In genomic region chr14:88597038-88597437, GRCh38 we compare ENCODE assay signal across 14 cellular contexts. TPM values are rescaled to one million over a fixed set of nuclear protein-coding genes. Genes with fewer than 3 reads are reported as not detected.
DNase-seq lines count a peak whose midpoint lies in the region; ATAC-seq, FAIRE-seq and TF ChIP-seq lines count a peak whose summit lies in the region.
"Had no signal": no experiment of that assay in that cellular context is flagged by ENCODE, and none has a peak within 500 bp of the region (broad histone marks: within the 10 kb centered on the region; RNA-seq: fewer than 3 reads in every experiment).

No MANE protein-coding gene starts in this region.

- no peaks in the 10 kb centered on the region for H4K20me1 ChIP-seq in HepG2 (ENCODE audit: insufficient read depth, low read length)

- in situ Hi-C loops in HepG2 (cut with HindIII; ENCODE audit: extremely low pct_ligation_motif_present, low pct_unique_long_range_greater_than_20kb), result no loop called here

- no peak overlapping the region for H3K9ac ChIP-seq in HepG2 (ENCODE audit: insufficient read depth, low read depth, low read length)
- H3K9ac ChIP-seq: GM23248 had no signal

- no peak for TF ChIP-seq POLR2A in HepG2 (IDR thresholded peaks at IDR 0.05; ENCODE audit: insufficient read depth in 1 of 2, low read depth in 2 of 2, low read length in 2 of 2)

- no peak overlapping the region for H2AFZ ChIP-seq in HepG2 (ENCODE audit: low read length)
- H2AFZ ChIP-seq: GM23248 had no signal

- no peak for FAIRE-seq in HepG2 (lab: Jason Lieb, UNC)
- FAIRE-seq: A549, GM18507 had no signal

- H3K27me3 ChIP-seq in Caco-2 (replicated peaks; ENCODE audit: control insufficient read depth, insufficient read depth, low read length) (no peaks in the 10 kb centered on the region), HepG2 (ENCODE audit: control insufficient read depth in 1 of 2, insufficient read depth in 2 of 2, low read length in 2 of 2) (no peaks in the 10 kb centered on the region), dorsolateral prefrontal cortex (no peaks in the 10 kb centered on the region)
- H3K27me3 ChIP-seq: BE2C had no signal

- DNase-seq in Caco-2, result no peak
- DNase-seq in WTC11 (ENCODE audit: low spot score), result no peak
- DNase-seq in HepG2 (ENCODE audit: low spot score), result no peak
- no peak for DNase-seq in stimulated activated naive B cell treated with anti-CD40 and anti-IgM and Interleukin-4, amounts not matched to agents 10 μg/mL and 1 μg/mL and 100 μg/mL, for 72 hours
- DNase-seq in NCI-H2227 (lab: John Stamatoyannopoulos, UW; ENCODE audit: unreplicated experiment), result no peak
- no peak for DNase-seq in A172 (ENCODE audit: low spot score)
- no peak for DNase-seq in dorsolateral prefrontal cortex
- DNase-seq: BE2C; CD8-positive, alpha-beta memory T cell; GM23248; H7 had no signal

- no peak overlapping the region for H3K4me2 ChIP-seq in HepG2 (ENCODE audit: low read depth, low read length)
- H3K4me2 ChIP-seq: A549 had no signal

- 96% methylated on average over 4 of the region's 4 CpGs for WGBS in HepG2 (ENCODE audit: low lambda C conversion rate)

- H3K4me1 ChIP-seq in Caco-2 (no peaks in the 10 kb centered on the region), HepG2 (ENCODE audit: insufficient read depth, low read length) (peaks cover 8% of the 10 kb centered on the region; the same call in 1 of the 2 replicates)
- H3K4me1 ChIP-seq: BE2C had no signal

- TF ChIP-seq EP300 in HepG2 (IDR thresholded peaks at IDR 0.05; ENCODE audit: low read depth in 2 of 2, low read length in 2 of 2) (no peak), HepG2 (CRISPR knock-in tag; IDR thresholded peaks at IDR 0.05; ENCODE audit: borderline replicate concordance) (no peak)

- TF ChIP-seq RAD21 in HepG2 (CRISPR knock-in tag; IDR thresholded peaks at IDR 0.05), result no peak

- H3K27ac ChIP-seq in HepG2 (ENCODE audit: extremely low read length, insufficient read depth, low read length) (no peak overlapping the region), dorsolateral prefrontal cortex (no peak overlapping the region)
- H3K27ac ChIP-seq: A549, C4-2B, GM23248 had no signal

- no peak for TF ChIP-seq CTCF in Caco-2 (IDR thresholded peaks at IDR 0.05; ENCODE audit: insufficient read depth in 1 of 2, low read depth in 1 of 2, low read length in 1 of 2, severe bottlenecking in 1 of 2, unreplicated experiment in 1 of 2)
- no peak for TF ChIP-seq CTCF in WTC11 (IDR thresholded peaks at IDR 0.05)
- no peak for TF ChIP-seq CTCF in HepG2 (CRISPR knock-in tag; IDR thresholded peaks at IDR 0.05)
- TF ChIP-seq CTCF in dorsolateral prefrontal cortex (IDR thresholded peaks at IDR 0.05 in 54 of 56, conservative IDR thresholded peaks at IDR 0.05 in 2 of 56; ENCODE audit: low read depth in 1 of 56, partially characterized antibody in 56 of 56), result no peak

- H3K4me3 Mint-ChIP-seq in Caco-2 (ENCODE audit: unreplicated experiment), result no peak overlapping the region
- H3K4me3 Mint-ChIP-seq in WTC11, result no peak overlapping the region
- no peak overlapping the region for H3K4me3 Mint-ChIP-seq in stimulated activated naive B cell treated with anti-CD40 and anti-IgM and Interleukin-4, amounts not matched to agents 10 μg/mL and 1 μg/mL and 100 μg/mL, for 72 hours
- H3K4me3 Mint-ChIP-seq: CD8-positive, alpha-beta memory T cell had no signal

- no TSS peak for BruUV-seq in Caco-2 (replicated peaks; lab: Mats Ljungman, UMichigan)
- no TSS peak for BruUV-seq in HepG2 (replicated peaks; lab: Mats Ljungman, UMichigan)

- H3K27me3 Mint-ChIP-seq in Caco-2 (ENCODE audit: insufficient read depth, unreplicated experiment) (no peaks in the 10 kb centered on the region), WTC11 (ENCODE audit: low read depth) (no peaks in the 10 kb centered on the region)
- no peaks in the 10 kb centered on the region for H3K27me3 Mint-ChIP-seq in stimulated activated naive B cell treated with anti-CD40 and anti-IgM and Interleukin-4, amounts not matched to agents 10 μg/mL and 1 μg/mL and 100 μg/mL, for 72 hours
- H3K27me3 Mint-ChIP-seq: CD8-positive, alpha-beta memory T cell had no signal

- CTCF ChIA-PET in Caco-2 (lab: Charles Lee) (no interaction called here), WTC11 (lab: Charles Lee) (no interaction called here), HepG2 (lab: Yijun Ruan, JAX; ENCODE audit: low intra/inter-chr PET ratio, low total read pairs) (no interaction called here)

- H3K4me3 ChIP-seq in Caco-2 (ENCODE audit: low read depth, low read length) (no peak overlapping the region), HepG2 (replicated peaks in 1 of 3; ENCODE audit: insufficient read depth in 1 of 3, low read depth in 2 of 3, low read length in 3 of 3) (no peak overlapping the region), dorsolateral prefrontal cortex (no peak overlapping the region)
- H3K4me3 ChIP-seq: A549, GM23248 had no signal

- intact Hi-C loops in Caco-2 (cut with micrococcal nuclease; ENCODE audit: unreplicated experiment), result no loop called here
- intact Hi-C loops in HepG2 (cut with micrococcal nuclease; ENCODE audit: unreplicated experiment), result no loop called here
- intact Hi-C loops in dorsolateral prefrontal cortex (cut with DNase I), result no loop called here

- H3K9me3 Mint-ChIP-seq in Caco-2 (ENCODE audit: unreplicated experiment) (no peaks in the 10 kb centered on the region), WTC11 (no peaks in the 10 kb centered on the region)
- peaks cover 0 to 2% of the 10 kb centered on the region in 2 donors for H3K9me3 Mint-ChIP-seq in stimulated activated naive B cell treated with anti-CD40 and anti-IgM and Interleukin-4, amounts not matched to agents 10 μg/mL and 1 μg/mL and 100 μg/mL, for 72 hours
- H3K9me3 Mint-ChIP-seq: CD8-positive, alpha-beta memory T cell had no signal

- H3K36me3 Mint-ChIP-seq in Caco-2 (ENCODE audit: insufficient read depth, unreplicated experiment) (peaks cover 63% of the 10 kb centered on the region), WTC11 (peaks cover 73% of the 10 kb centered on the region)
- peaks cover 45 to 49% of the 10 kb centered on the region in 2 donors for H3K36me3 Mint-ChIP-seq in stimulated activated naive B cell treated with anti-CD40 and anti-IgM and Interleukin-4, amounts not matched to agents 10 μg/mL and 1 μg/mL and 100 μg/mL, for 72 hours

- peaks cover 5% of the 10 kb centered on the region for H3K36me3 ChIP-seq in Caco-2 (ENCODE audit: control insufficient read depth, insufficient read depth, low read length)
- H3K36me3 ChIP-seq in HepG2 (replicated peaks in 1 of 2; ENCODE audit: control insufficient read depth in 1 of 2, insufficient read depth in 2 of 2, low read length in 2 of 2), result peaks cover 29 to 64% of the 10 kb centered on the region in 2 experiments

- H3K79me2 ChIP-seq in HepG2 (ENCODE audit: insufficient read depth, low read length), result no peaks in the 10 kb centered on the region

- H3K9me3 ChIP-seq in Caco-2 (no peaks in the 10 kb centered on the region), HepG2 (ENCODE audit: low read length) (no peaks in the 10 kb centered on the region)
- H3K9me3 ChIP-seq: A549, BE2C had no signal

- H3K27ac Mint-ChIP-seq in Caco-2 (ENCODE audit: unreplicated experiment) (peak overlapping the region; percentile 31), WTC11 (peak overlapping the region; percentile 10; the same call in 1 of the 2 replicates)
- H3K27ac Mint-ChIP-seq in stimulated activated naive B cell treated with anti-CD40 and anti-IgM and Interleukin-4, amounts not matched to agents 10 μg/mL and 1 μg/mL and 100 μg/mL, for 72 hours, result peak overlapping the region; percentile 53

- peaks cover 11% of the 10 kb centered on the region for H3K4me1 Mint-ChIP-seq in Caco-2 (ENCODE audit: low read depth, unreplicated experiment)
- H3K4me1 Mint-ChIP-seq in WTC11, result no peaks in the 10 kb centered on the region
- peaks cover 34 to 58% of the 10 kb centered on the region in 2 donors for H3K4me1 Mint-ChIP-seq in stimulated activated naive B cell treated with anti-CD40 and anti-IgM and Interleukin-4, amounts not matched to agents 10 μg/mL and 1 μg/mL and 100 μg/mL, for 72 hours

- POLR2A ChIA-PET in Caco-2 (lab: Charles Lee) (no interaction called here), WTC11 (lab: Charles Lee) (no interaction called here), HepG2 (lab: Yijun Ruan, JAX) (no interaction called here)

- ATAC-seq in WTC11 (no peak), HepG2 (no peak)
- ATAC-seq in stimulated activated naive B cell treated with anti-CD40 and anti-IgM and Interleukin-4, amounts not matched to agents 10 μg/mL and 1 μg/mL and 100 μg/mL, for 72 hours (replicated peaks), result no peak
- ATAC-seq: A549 had no signal

RNA-seq across cellular contexts. Expression of gene ZC3H14, which starts 34.2 kb away (rescaled TPM):
- total RNA-seq in Caco-2 (2022) (77.1 and 77.6 TPM in 2 replicates), WTC11 (2021) (63.2 to 69.9 TPM (median 64.9 TPM) in 3 replicates), HepG2 (2016; rRNA removed; fragmentation: Illumina TruSeq; extraction: Trizol) (65.1 and 94.2 TPM in 2 replicates), dorsolateral prefrontal cortex (100 to 1,000 TPM in 7 of 120 experiments, 10 to 100 TPM in 113; 68.9 to 120 (median 86.6) TPM)
- 54.6 and 64.5 TPM in 2 replicates for total RNA-seq in HepG2 (2016; cell fraction: cytosol; rRNA removed; fragmentation: Illumina TruSeq; extraction: Trizol; ENCODE audit: low read depth)
- 59.7 and 87.2 TPM in 2 replicates for total RNA-seq in HepG2 (2016; cell fraction: insoluble cytoplasmic fraction; rRNA removed; fragmentation: Illumina TruSeq; extraction: Trizol)
- total RNA-seq in HepG2 (2016; cell fraction: membrane; rRNA removed; fragmentation: Illumina TruSeq; extraction: Trizol), result 25.9 and 26.0 TPM in 2 replicates
- total RNA-seq in HepG2 (2016; cell fraction: nucleus; rRNA removed; fragmentation: Illumina TruSeq; extraction: Trizol), result 50.6 and 52.1 TPM in 2 replicates
- polyA plus RNA-seq in HepG2 (2011; rRNA removed), result 60.8 and 67.5 TPM in 2 replicates
- polyA plus RNA-seq in HepG2 (2011; cell fraction: cytosol; rRNA removed), result 37.8 and 48.4 TPM in 2 replicates
- polyA plus RNA-seq in HepG2 (2011; cell fraction: nucleus; rRNA removed), result 75.4 and 75.5 TPM in 2 replicates
- polyA plus RNA-seq in HepG2 (2012), result 25.2 and 25.4 TPM in 2 replicates
- 6.4 and 6.5 TPM in 2 replicates for polyA plus RNA-seq in HepG2 (2016; cell fraction: cytosol; fragmentation: Illumina TruSeq; extraction: Trizol; ENCODE audit: low read depth)
- 73.3 and 82.2 TPM in 2 replicates for polyA plus RNA-seq in HepG2 (2016; cell fraction: insoluble cytoplasmic fraction; fragmentation: Illumina TruSeq; extraction: Trizol; ENCODE audit: low read depth)
- 8.3 and 15.1 TPM in 2 replicates for polyA plus RNA-seq in HepG2 (2016; cell fraction: membrane; fragmentation: Illumina TruSeq; extraction: Trizol; ENCODE audit: low read depth)
- 75.8 and 82.9 TPM in 2 replicates for polyA plus RNA-seq in HepG2 (2016; cell fraction: nucleus; fragmentation: Illumina TruSeq; extraction: Trizol; ENCODE audit: insufficient read depth, low read depth)
- polyA minus RNA-seq in HepG2 (2011; rRNA and poly(A)+ RNA removed; ENCODE audit: low replicate concordance), result 87.6 and 214 TPM in 2 replicates
- polyA minus RNA-seq in HepG2 (2011; cell fraction: cytosol; rRNA and poly(A)+ RNA removed), result 38.7 and 40.2 TPM in 2 replicates
- 47.1 and 51.6 TPM in 2 replicates for polyA minus RNA-seq in HepG2 (2011; cell fraction: nucleus; rRNA and poly(A)+ RNA removed)
- 55.9 and 73.3 TPM in 2 replicates for total RNA-seq in A172 (2014; rRNA removed; shearing (Covaris generic))

RNA-seq across cellular contexts. Expression of gene PTPN21, which starts 42.2 kb away (rescaled TPM):
- total RNA-seq in Caco-2 (2022) (25.2 and 27.7 TPM in 2 replicates), WTC11 (2021) (7.5 to 9.4 TPM (median 9.1 TPM) in 3 replicates), HepG2 (2016; rRNA removed; fragmentation: Illumina TruSeq; extraction: Trizol) (3.3 and 3.7 TPM in 2 replicates), dorsolateral prefrontal cortex (10 to 100 TPM in 119 of 120 experiments, 1 to 10 TPM in 1; 9.6 to 35.0 (median 17.6) TPM)
- 0.53 and 0.81 TPM in 2 replicates for total RNA-seq in HepG2 (2016; cell fraction: cytosol; rRNA removed; fragmentation: Illumina TruSeq; extraction: Trizol; ENCODE audit: low read depth)
- 2.7 and 2.8 TPM in 2 replicates for total RNA-seq in HepG2 (2016; cell fraction: insoluble cytoplasmic fraction; rRNA removed; fragmentation: Illumina TruSeq; extraction: Trizol)
- 2.0 and 2.4 TPM in 2 replicates for total RNA-seq in HepG2 (2016; cell fraction: membrane; rRNA removed; fragmentation: Illumina TruSeq; extraction: Trizol)
- 5.0 and 6.9 TPM in 2 replicates for total RNA-seq in HepG2 (2016; cell fraction: nucleus; rRNA removed; fragmentation: Illumina TruSeq; extraction: Trizol)
- 2.0 and 2.8 TPM in 2 replicates for polyA plus RNA-seq in HepG2 (2011; rRNA removed)
- 1.3 and 1.9 TPM in 2 replicates for polyA plus RNA-seq in HepG2 (2011; cell fraction: cytosol; rRNA removed)
- polyA plus RNA-seq in HepG2 (2011; cell fraction: nucleus; rRNA removed), result 4.3 and 4.8 TPM in 2 replicates
- 1.9 and 2.2 TPM in 2 replicates for polyA plus RNA-seq in HepG2 (2012)
- polyA plus RNA-seq in HepG2 (2016; cell fraction: cytosol; fragmentation: Illumina TruSeq; extraction: Trizol; ENCODE audit: low read depth), result 0.18 and 0.32 TPM in 2 replicates
- polyA plus RNA-seq in HepG2 (2016; cell fraction: insoluble cytoplasmic fraction; fragmentation: Illumina TruSeq; extraction: Trizol; ENCODE audit: low read depth), result 2.4 and 2.5 TPM in 2 replicates
- polyA plus RNA-seq in HepG2 (2016; cell fraction: membrane; fragmentation: Illumina TruSeq; extraction: Trizol; ENCODE audit: low read depth), result 0.85 and 1.3 TPM in 2 replicates
- polyA plus RNA-seq in HepG2 (2016; cell fraction: nucleus; fragmentation: Illumina TruSeq; extraction: Trizol; ENCODE audit: insufficient read depth, low read depth), result 6.7 and 7.3 TPM in 2 replicates
- polyA minus RNA-seq in HepG2 (2011; rRNA and poly(A)+ RNA removed; ENCODE audit: low replicate concordance), result 2.7 and 5.2 TPM in 2 replicates
- polyA minus RNA-seq in HepG2 (2011; cell fraction: cytosol; rRNA and poly(A)+ RNA removed), result 2.4 and 3.0 TPM in 2 replicates
- polyA minus RNA-seq in HepG2 (2011; cell fraction: nucleus; rRNA and poly(A)+ RNA removed), result 5.9 and 7.6 TPM in 2 replicates
- total RNA-seq in A172 (2014; rRNA removed; shearing (Covaris generic)), result 5.3 and 10.1 TPM in 2 replicates
- polyA plus RNA-seq: CD8-positive, alpha-beta memory T cell had no signal
